In the genomic region with DNA sequence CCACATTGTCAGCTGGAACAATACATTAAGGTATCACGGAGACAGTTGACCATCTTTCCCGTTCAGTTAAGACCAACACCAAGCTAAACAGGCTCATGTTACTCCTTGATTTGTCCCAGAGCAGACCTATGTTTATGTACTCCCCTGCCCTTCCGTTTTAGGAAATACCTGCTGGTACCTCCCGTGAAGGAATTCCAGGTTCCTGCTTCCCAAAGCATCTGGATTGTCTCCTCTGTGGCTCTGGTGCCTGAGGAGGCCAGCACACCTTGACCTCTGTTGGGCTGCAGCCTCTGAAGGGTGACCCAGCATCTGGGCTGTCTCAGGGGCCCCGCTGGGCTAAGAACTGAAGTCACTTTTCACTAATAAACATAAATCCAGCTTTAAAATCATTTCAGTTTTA, we compare ENCODE assay signal across 2 cellular contexts.
TF ChIP-seq lines count a peak whose summit lies in the region.

No MANE protein-coding gene starts in this region.

TF ChIP-seq in IMR-90, 13 proteins besides CTCF, POLR2A, EP300 and RAD21:
- TF ChIP-seq CEBPB (IDR thresholded peaks at IDR 0.05; ENCODE audit: low read depth, low read length) (no peak), RFX5 (IDR thresholded peaks at IDR 0.05; ENCODE audit: low read depth, low read length) (no peak), MAFK (IDR thresholded peaks at IDR 0.05; ENCODE audit: low read depth, low read length) (no peak), FOS (IDR thresholded peaks at IDR 0.05; ENCODE audit: low read depth, low read length) (no peak), CHD1 (IDR thresholded peaks at IDR 0.05; ENCODE audit: low read depth, low read length) (no peak), SMC3 (IDR thresholded peaks at IDR 0.05; ENCODE audit: low read depth, low read length) (no peak), MAZ (IDR thresholded peaks at IDR 0.05; ENCODE audit: borderline replicate concordance, low read depth, low read length) (no peak), RCOR1 (IDR thresholded peaks at IDR 0.05; ENCODE audit: insufficient replicate concordance, low read length) (no peak), BHLHE40 (IDR thresholded peaks at IDR 0.05; ENCODE audit: low read depth, low read length) (no peak), MXI1 (IDR thresholded peaks at IDR 0.05; ENCODE audit: borderline replicate concordance, low read depth, low read length) (no peak), NFE2L2 (IDR thresholded peaks at IDR 0.05; ENCODE audit: low read depth, low read length) (no peak)
- TF ChIP-seq, protein P1, sequence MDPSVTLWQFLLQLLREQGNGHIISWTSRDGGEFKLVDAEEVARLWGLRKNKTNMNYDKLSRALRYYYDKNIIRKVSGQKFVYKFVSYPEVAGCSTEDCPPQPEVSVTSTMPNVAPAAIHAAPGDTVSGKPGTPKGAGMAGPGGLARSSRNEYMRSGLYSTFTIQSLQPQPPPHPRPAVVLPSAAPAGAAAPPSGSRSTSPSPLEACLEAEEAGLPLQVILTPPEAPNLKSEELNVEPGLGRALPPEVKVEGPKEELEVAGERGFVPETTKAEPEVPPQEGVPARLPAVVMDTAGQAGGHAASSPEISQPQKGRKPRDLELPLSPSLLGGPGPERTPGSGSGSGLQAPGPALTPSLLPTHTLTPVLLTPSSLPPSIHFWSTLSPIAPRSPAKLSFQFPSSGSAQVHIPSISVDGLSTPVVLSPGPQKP (IDR thresholded peaks at IDR 0.05; ENCODE audit: borderline replicate concordance, low read depth, low read length), result no peak
- TF ChIP-seq, protein P2, sequence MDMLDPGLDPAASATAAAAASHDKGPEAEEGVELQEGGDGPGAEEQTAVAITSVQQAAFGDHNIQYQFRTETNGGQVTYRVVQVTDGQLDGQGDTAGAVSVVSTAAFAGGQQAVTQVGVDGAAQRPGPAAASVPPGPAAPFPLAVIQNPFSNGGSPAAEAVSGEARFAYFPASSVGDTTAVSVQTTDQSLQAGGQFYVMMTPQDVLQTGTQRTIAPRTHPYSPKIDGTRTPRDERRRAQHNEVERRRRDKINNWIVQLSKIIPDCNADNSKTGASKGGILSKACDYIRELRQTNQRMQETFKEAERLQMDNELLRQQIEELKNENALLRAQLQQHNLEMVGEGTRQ (IDR thresholded peaks at IDR 0.05; ENCODE audit: low read depth, low read length), result no peak
TF ChIP-seq in IMR-90: peak in this region for 0.

TF ChIP-seq in endothelial cell of umbilical vein, 7 proteins besides CTCF, POLR2A, EP300 and RAD21:
- no peak for TF ChIP-seq EZH2 (IDR thresholded peaks at IDR 0.05; ENCODE audit: borderline replicate concordance, low read depth, low read length, severe bottlenecking)
- TF ChIP-seq MYC (IDR thresholded peaks at IDR 0.05; ENCODE audit: low read depth, low read length), result no peak
- no peak for TF ChIP-seq JUN (IDR thresholded peaks at IDR 0.05; ENCODE audit: borderline replicate concordance, insufficient read depth, insufficient read length, low read depth)
- TF ChIP-seq, protein P3, sequence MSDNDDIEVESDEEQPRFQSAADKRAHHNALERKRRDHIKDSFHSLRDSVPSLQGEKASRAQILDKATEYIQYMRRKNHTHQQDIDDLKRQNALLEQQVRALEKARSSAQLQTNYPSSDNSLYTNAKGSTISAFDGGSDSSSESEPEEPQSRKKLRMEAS (IDR thresholded peaks at IDR 0.05; ENCODE audit: insufficient read depth, insufficient read length), result no peak
- no peak for TF ChIP-seq POLR2AphosphoS5 (IDR thresholded peaks at IDR 0.05; ENCODE audit: insufficient read depth, low read depth, low read length)
- TF ChIP-seq FOS (IDR thresholded peaks at IDR 0.05; ENCODE audit: borderline replicate concordance, insufficient read depth, low read length), result no peak
